ENCODE assay signal across 23 cellular contexts in genomic region chr3:65584913-65585312, GRCh38.
DNase-seq lines count a peak whose midpoint lies in the region; ATAC-seq, FAIRE-seq and TF ChIP-seq lines count a peak whose summit lies in the region.
"Had no signal": no experiment of that assay in that cellular context is flagged by ENCODE, and none has a peak within 500 bp of the region (broad histone marks: within the 10 kb centered on the region; RNA-seq: fewer than 3 reads in every experiment).

No MANE protein-coding gene starts in this region.

- H3K4me3 ChIP-seq in astrocyte (ENCODE audit: insufficient read depth, low read depth, low read length) (no peak overlapping the region), psoas muscle (no peak overlapping the region)
- H3K4me3 ChIP-seq: A549, HAP-1 had no signal

- no peak for TF ChIP-seq CTCF in astrocyte (IDR thresholded peaks at IDR 0.05; ENCODE audit: insufficient read depth, low read depth, low read length)
- no peak for TF ChIP-seq CTCF in psoas muscle (IDR thresholded peaks at IDR 0.05)

- H3K9me3 ChIP-seq in astrocyte (ENCODE audit: insufficient read depth, low read depth, low read length) (no peaks in the 10 kb centered on the region), psoas muscle (no peaks in the 10 kb centered on the region)
- H3K9me3 ChIP-seq: A549, BE2C, HAP-1 had no signal

- no peak overlapping the region for H3K4me2 ChIP-seq in astrocyte (ENCODE audit: low read length)
- H3K4me2 ChIP-seq: A549 had no signal

- H3K27ac Mint-ChIP-seq in astrocyte (ENCODE audit: unreplicated experiment), result no peak overlapping the region
- H3K27ac Mint-ChIP-seq: CD4-positive, alpha-beta memory T cell had no signal

- H3K9me3 Mint-ChIP-seq in astrocyte (ENCODE audit: unreplicated experiment), result peaks cover 4% of the 10 kb centered on the region

- H3K4me1 ChIP-seq in astrocyte (ENCODE audit: insufficient read depth, low read length) (no peaks in the 10 kb centered on the region), psoas muscle (no peaks in the 10 kb centered on the region)
- H3K4me1 ChIP-seq: A549, BE2C, HAP-1 had no signal

- intact Hi-C loops in psoas muscle (cut with DNase I), result no loop called here

- FAIRE-seq in astrocyte (lab: Jason Lieb, UNC), result peak; percentile 13
- FAIRE-seq: A549, G401.6, GM12892, H54 had no signal

- H3K36me3 ChIP-seq in astrocyte (ENCODE audit: insufficient read depth, low read length) (no peaks in the 10 kb centered on the region), psoas muscle (ENCODE audit: insufficient read depth in 1 of 2, low read depth in 1 of 2) (no peaks in the 10 kb centered on the region)
- H3K36me3 ChIP-seq: BE2C, HAP-1 had no signal

- no peak overlapping the region for H2AFZ ChIP-seq in astrocyte (ENCODE audit: low read depth, low read length)

- DNase-seq in NCI-H2171 treated with DMSO at 0.1 percent for 48 hours (lab: John Stamatoyannopoulos, UW), result peak; percentile 6
- no peak for DNase-seq in NCI-H2171 (lab: John Stamatoyannopoulos, UW)
- no peak for DNase-seq in astrocyte (ENCODE audit: low read depth)
- DNase-seq in psoas muscle, result no peak
- no peak for DNase-seq in stimulated activated CD4-positive, alpha-beta T cell treated with anti-CD3 and anti-CD28 coated beads, Interleukin-4, amount 100 ng/mL, for 1 hour
- no peak for DNase-seq in activated naive CD4-positive, alpha-beta T cell treated with anti-CD3 and anti-CD28 coated beads, Interleukin-2, amount 50 U/mL, for 16 hours
- DNase-seq in T-helper 1 cell, result no peak
- DNase-seq: 8988T; ACHN; AML-193; BE2C; C1 segment of cervical spinal cord; Calu3; CD4-positive, alpha-beta memory T cell; COR-L47; DMS153; DND-41; GOT3 had no signal

- H3K9ac ChIP-seq in astrocyte (ENCODE audit: low read length), result no peak overlapping the region

- H3K27ac ChIP-seq in astrocyte (ENCODE audit: low read depth, low read length) (no peak overlapping the region), psoas muscle (no peak overlapping the region)
- H3K27ac ChIP-seq: A549 had no signal

- H3K27me3 ChIP-seq in astrocyte (ENCODE audit: insufficient read depth, low read length) (no peaks in the 10 kb centered on the region), psoas muscle (ENCODE audit: insufficient read depth in 3 of 3, low read length in 2 of 3) (no peaks in the 10 kb centered on the region)
- H3K27me3 ChIP-seq: BE2C had no signal

- no peaks in the 10 kb centered on the region for H3K27me3 Mint-ChIP-seq in astrocyte (ENCODE audit: low read depth, unreplicated experiment)
- H3K27me3 Mint-ChIP-seq: CD4-positive, alpha-beta memory T cell had no signal

- ATAC-seq in psoas muscle, result peak in 3 of 4 donors; percentile 24 to 65 (median 52)
- ATAC-seq: A549 had no signal

- 70 to 84% (median 81%) methylated on average over 2 of the region's 2 CpGs for WGBS in psoas muscle, 3 donors

- H4K20me1 ChIP-seq in astrocyte (ENCODE audit: insufficient read depth, low read length), result no peaks in the 10 kb centered on the region

- no peak overlapping the region for H3K4me3 Mint-ChIP-seq in astrocyte (ENCODE audit: unreplicated experiment)
- H3K4me3 Mint-ChIP-seq: CD4-positive, alpha-beta memory T cell had no signal

- H3K4me1 Mint-ChIP-seq in astrocyte (ENCODE audit: low read depth, unreplicated experiment), result peaks cover 22% of the 10 kb centered on the region
- H3K4me1 Mint-ChIP-seq: CD4-positive, alpha-beta memory T cell had no signal

- no peaks in the 10 kb centered on the region for H3K79me2 ChIP-seq in astrocyte (ENCODE audit: insufficient read depth, low read length)

- no peaks in the 10 kb centered on the region for H3K36me3 Mint-ChIP-seq in astrocyte (ENCODE audit: low read depth, unreplicated experiment)
- H3K36me3 Mint-ChIP-seq: CD4-positive, alpha-beta memory T cell had no signal
